Comparison of ENCODE assay signal across 8 cellular contexts in genomic region chr5:75050415-75050814, GRCh38. TPM values are rescaled to one million over a fixed set of nuclear protein-coding genes. Genes with fewer than 3 reads are reported as not detected.
DNase-seq lines count a peak whose midpoint lies in the region; ATAC-seq and TF ChIP-seq lines count a peak whose summit lies in the region.

No MANE protein-coding gene starts in this region.

- H3K9ac ChIP-seq in GM23248 = no peak overlapping the region
- H3K9ac ChIP-seq in MM.1S (ENCODE audit: low read length) = no peak overlapping the region

- peak; percentile 46 for TF ChIP-seq CTCF in AG10803 (conservative IDR thresholded peaks at IDR 0.05; ENCODE audit: low read length)
- peak; percentile 18 for TF ChIP-seq CTCF in hepatocyte (IDR thresholded peaks at IDR 0.05; ENCODE audit: poor library complexity)
- no peak for TF ChIP-seq CTCF in left lung (IDR thresholded peaks at IDR 0.05)
- no peak for TF ChIP-seq CTCF in MM.1S (IDR thresholded peaks at IDR 0.05; ENCODE audit: low read length)

- H3K4me1 ChIP-seq in GM23248 (ENCODE audit: insufficient read depth) = peaks cover 16% of the 10 kb centered on the region
- H3K4me1 ChIP-seq in hepatocyte (ENCODE audit: insufficient read depth) = peaks cover 27% of the 10 kb centered on the region
- peaks cover 9 to 24% of the 10 kb centered on the region in 2 donors for H3K4me1 ChIP-seq in left lung
- H3K4me1 ChIP-seq in MM.1S (ENCODE audit: low read length) = peaks cover 17% of the 10 kb centered on the region

- H3K36me3 ChIP-seq in GM23248 (ENCODE audit: low read depth) (no peaks in the 10 kb centered on the region; the same call in 1 of the 2 replicates), hepatocyte (replicated peaks; ENCODE audit: insufficient read depth, low read depth) (no peaks in the 10 kb centered on the region), left lung (peaks cover 0 to 4% of the 10 kb centered on the region in 2 donors), MM.1S (replicated peaks; ENCODE audit: insufficient read depth, low read length) (no peaks in the 10 kb centered on the region)

- H3K4me3 ChIP-seq in AG10803 (ENCODE audit: low read length) = peak overlapping the region; percentile 68
- no peak overlapping the region for H3K4me3 ChIP-seq in GM23248
- no peak overlapping the region for H3K4me3 ChIP-seq in hepatocyte
- H3K4me3 ChIP-seq in left lung = no peak overlapping the region
- no peak overlapping the region for H3K4me3 ChIP-seq in MM.1S (ENCODE audit: low read length)

- no peaks in the 10 kb centered on the region for H3K27me3 ChIP-seq in GM23248 (replicated peaks; ENCODE audit: insufficient read depth)
- no peaks in the 10 kb centered on the region for H3K27me3 ChIP-seq in hepatocyte
- peaks cover 4 to 53% of the 10 kb centered on the region in 2 donors for H3K27me3 ChIP-seq in left lung
- no peaks in the 10 kb centered on the region for H3K27me3 ChIP-seq in MM.1S (replicated peaks; ENCODE audit: insufficient read depth, low read length)

- H3K79me2 ChIP-seq in GM23248 (ENCODE audit: insufficient read depth) (peaks cover 30% of the 10 kb centered on the region), hepatocyte (peaks cover 34% of the 10 kb centered on the region), MM.1S (ENCODE audit: low read length) (no peaks in the 10 kb centered on the region)

- 93 to 94% methylated on average over 11 of the region's 11 CpGs for WGBS in GM23248 (ENCODE audit: low coverage in 1 of 2, low lambda C conversion rate in 2 of 2, missing lambda C conversion rate in 2 of 2), 2 experiments
- WGBS in hepatocyte (ENCODE audit: low lambda C conversion rate, missing lambda C conversion rate) = 89% methylated on average over 9 of the region's 11 CpGs

- DNase-seq in AG10803 (ENCODE audit: low read depth) = peak; percentile 33
- peak; percentile 51 for DNase-seq in GM23248
- DNase-seq in activated T-cell treated with anti-CD3 and anti-CD28 coated beads, Interleukin-2, amount 50 U/mL, for 48 hours = peak; percentile 43 to 53
- DNase-seq in hepatocyte (ENCODE audit: low spot score) = peak; percentile 35
- no peak for DNase-seq in NK-92 (lab: John Stamatoyannopoulos, UW; ENCODE audit: unreplicated experiment)
- DNase-seq in left lung = no peak
- DNase-seq in MM.1S = no peak
- no peak for DNase-seq in SHP77 (lab: John Stamatoyannopoulos, UW)

- intact Hi-C loops in left lung (cut with DNase I) = no loop called here

- ATAC-seq in left lung = no peak

- H3F3A ChIP-seq in GM23248 (ENCODE audit: insufficient read depth) = peaks cover 13% of the 10 kb centered on the region; the same call in 1 of the 2 replicates
- peaks cover 15% of the 10 kb centered on the region for H3F3A ChIP-seq in MM.1S (ENCODE audit: insufficient read depth, low read length)

- H2AFZ ChIP-seq in GM23248 (no peak overlapping the region), hepatocyte (no peak overlapping the region), MM.1S (ENCODE audit: low read length) (no peak overlapping the region)

- H3K9me2 ChIP-seq in GM23248 (ENCODE audit: insufficient read depth) (no peaks in the 10 kb centered on the region), hepatocyte (replicated peaks; ENCODE audit: insufficient read depth) (no peaks in the 10 kb centered on the region), MM.1S (replicated peaks; ENCODE audit: insufficient read depth, low read length) (no peaks in the 10 kb centered on the region)

- H3K27ac ChIP-seq in GM23248 = no peak overlapping the region
- no peak overlapping the region for H3K27ac ChIP-seq in hepatocyte
- H3K27ac ChIP-seq in left lung = no peak overlapping the region
- no peak overlapping the region for H3K27ac ChIP-seq in MM.1S (ENCODE audit: low read length)

- H4K20me1 ChIP-seq in GM23248 (ENCODE audit: insufficient read depth) = no peaks in the 10 kb centered on the region
- no peaks in the 10 kb centered on the region for H4K20me1 ChIP-seq in hepatocyte (ENCODE audit: insufficient read depth, poor library complexity, severe bottlenecking)
- H4K20me1 ChIP-seq in MM.1S (ENCODE audit: insufficient read depth, low read length) = no peaks in the 10 kb centered on the region

- no peaks in the 10 kb centered on the region for H3K9me3 ChIP-seq in GM23248 (ENCODE audit: low read depth)
- H3K9me3 ChIP-seq in hepatocyte (ENCODE audit: low read depth) = no peaks in the 10 kb centered on the region
- no peaks in the 10 kb centered on the region for H3K9me3 ChIP-seq in left lung
- no peaks in the 10 kb centered on the region for H3K9me3 ChIP-seq in MM.1S (replicated peaks; ENCODE audit: insufficient read depth, low read length)

- H3K4me2 ChIP-seq in GM23248 (ENCODE audit: unreplicated experiment) (no peak overlapping the region), hepatocyte (peak overlapping the region; percentile 85), MM.1S (ENCODE audit: low read depth, low read length) (no peak overlapping the region)

- in situ Hi-C loops in GM23248 (cut with MboI) = no loop called here

RNA-seq across cellular contexts. Expression of gene GCNT4, which starts 1.9 kb away (rescaled TPM):
- 1.4 and 2.8 TPM in 2 replicates for total RNA-seq in GM23248 (2014; rRNA removed; shearing (Covaris generic))
- polyA plus RNA-seq in GM23248 (2016; fragmentation: Nextera tagmentation; extraction: Ambion mirVana) (1.7 and 1.8 TPM in 2 replicates), hepatocyte (1.5 TPM in 2 replicates)
- total RNA-seq in hepatocyte (7.9 and 8.3 TPM in 2 replicates), left lung (1 to 10 TPM; 1.7 to 3.6 TPM)

Comparison
In these comparisons a context has a peak if more than half of its experiments do, and no peak if none do; other contexts are left out.
1. DNase-seq: peak in AG10803 (single experiment), GM23248 (single experiment), activated T-cell treated with anti-CD3 and anti-CD28 coated beads, Interleukin-2, amount 50 U/mL, for 48 hours (2 of 2) and hepatocyte (single experiment); none in NK-92 (single experiment), left lung (0 of 2), MM.1S (single experiment) and SHP77 (0 of 2).
2. CTCF ChIP-seq: peak in AG10803 (single experiment) and hepatocyte (single experiment); none in left lung (0 of 2) and MM.1S (single experiment).